Comparison of ENCODE assay signal across 24 cellular contexts in genomic region chr2:213544940-213545339, GRCh38.
"Had no signal": no experiment of that assay in that cellular context is flagged by ENCODE, and none has a peak within 500 bp of the region (broad histone marks: within the 10 kb centered on the region; RNA-seq: fewer than 3 reads in every experiment).

No MANE protein-coding gene starts in this region.

- H3K4me3 ChIP-seq: Peyer's patch, SJCRH30 had no signal

- H3K36me3 ChIP-seq: Peyer's patch, SJCRH30 had no signal

- H3K9me3 ChIP-seq: Peyer's patch, SJCRH30, SK-N-SH had no signal

- H3K27ac ChIP-seq: Peyer's patch, RWPE1, SJCRH30, VCaP had no signal

- H3K4me1 ChIP-seq: Peyer's patch, SJCRH30 had no signal

- H3K27me3 ChIP-seq: Peyer's patch, SJCRH30 had no signal

- DNase-seq: activated CD4-positive, alpha-beta memory T cell treated with anti-CD3 and anti-CD28 coated beads, Interleukin-2, amount 10 ng/mL, durations not matched to agents 7 days and 5 days; activated CD4-positive, alpha-beta T cell treated with anti-CD3 and anti-CD28 coated beads for 36 hours; activated CD4-positive, alpha-beta T cell treated with anti-CD3 and anti-CD28 coated beads, Interleukin-2, amount 50 U/mL, for 1 hour; activated gamma-delta T cell treated with Interleukin-2 at 50 U/mL for 16 hours; activated naive CD4-positive, alpha-beta T cell treated with anti-CD3 and anti-CD28 coated beads, Interleukin-2, amount 10 ng/mL, durations not matched to agents 7 days and 5 days; activated naive CD8-positive, alpha-beta T cell treated with anti-CD3 and anti-CD28 coated beads for 36 hours; activated T-cell treated with anti-CD3 and anti-CD28 coated beads for 4 hours; activated T-cell treated with anti-CD3 and anti-CD28 coated beads, Interleukin-2, amount 50 U/mL, for 48 hours; NCI-H1092; NCI-H1417; NCI-H1930; NCI-H2171; NCI-H2227 treated with DMSO at 0.1 percent for 48 hours; NCI-H446 treated with DMSO at 0.1 percent for 48 hours; NCI-H524 treated with DMSO at 0.1 percent for 48 hours; NCI-H82; NK-92 treated with Interleukin-12 subunit alpha and Interleukin-12 subunit beta, amount 100 ng/mL, for 24 hours; Peyer's patch; Right ventricle myocardium superior; SJCRH30; SK-N-SH; T-helper 1 cell had no signal
